1 cellular context compared by ENCODE assay signal in the genomic region with DNA sequence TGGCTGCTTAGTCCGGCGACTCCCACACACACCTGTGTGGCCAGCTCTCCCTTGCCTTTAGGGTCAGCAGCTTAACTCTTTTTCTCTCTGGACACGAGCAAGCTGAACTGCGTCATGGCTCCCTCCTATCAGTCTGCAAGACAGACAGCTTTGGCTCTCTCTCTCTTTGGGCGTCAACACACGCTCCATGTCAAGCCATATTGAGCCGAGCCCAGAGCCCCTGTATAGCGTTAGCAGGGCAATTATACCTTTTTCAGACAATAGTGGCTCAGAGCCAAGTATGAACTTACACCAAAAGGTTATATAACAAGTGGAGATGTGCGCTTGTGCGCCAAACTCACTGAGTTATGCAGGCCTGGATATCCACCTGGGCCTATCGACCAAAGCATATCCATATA.
TF ChIP-seq lines count a peak whose summit lies in the region.

No MANE protein-coding gene starts in this region.

TF ChIP-seq in GM23338, 12 proteins besides CTCF, POLR2A, EP300 and RAD21 (continued from another document):
- TF ChIP-seq, protein P1, sequence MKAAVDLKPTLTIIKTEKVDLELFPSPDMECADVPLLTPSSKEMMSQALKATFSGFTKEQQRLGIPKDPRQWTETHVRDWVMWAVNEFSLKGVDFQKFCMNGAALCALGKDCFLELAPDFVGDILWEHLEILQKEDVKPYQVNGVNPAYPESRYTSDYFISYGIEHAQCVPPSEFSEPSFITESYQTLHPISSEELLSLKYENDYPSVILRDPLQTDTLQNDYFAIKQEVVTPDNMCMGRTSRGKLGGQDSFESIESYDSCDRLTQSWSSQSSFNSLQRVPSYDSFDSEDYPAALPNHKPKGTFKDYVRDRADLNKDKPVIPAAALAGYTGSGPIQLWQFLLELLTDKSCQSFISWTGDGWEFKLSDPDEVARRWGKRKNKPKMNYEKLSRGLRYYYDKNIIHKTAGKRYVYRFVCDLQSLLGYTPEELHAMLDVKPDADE (IDR thresholded peaks at IDR 0.05) = no peak
- TF ChIP-seq STAT1 (IDR thresholded peaks at IDR 0.05; ENCODE audit: unreplicated experiment) = no peak
- no peak for TF ChIP-seq EZH2phosphoT487 (IDR thresholded peaks at IDR 0.05; ENCODE audit: unreplicated experiment)
- no peak for TF ChIP-seq EZH2 (IDR thresholded peaks at IDR 0.05; ENCODE audit: low read depth, unreplicated experiment)
- no peak for TF ChIP-seq CREB1 (CRISPR knock-in tag; IDR thresholded peaks at IDR 0.05; ENCODE audit: low read depth)
- TF ChIP-seq POLR2AphosphoS5 (IDR thresholded peaks at IDR 0.05; ENCODE audit: low read depth) = no peak
TF ChIP-seq in GM23338: peak in this region for 0.
